13 cellular contexts compared by ENCODE assay signal in the genomic region with DNA sequence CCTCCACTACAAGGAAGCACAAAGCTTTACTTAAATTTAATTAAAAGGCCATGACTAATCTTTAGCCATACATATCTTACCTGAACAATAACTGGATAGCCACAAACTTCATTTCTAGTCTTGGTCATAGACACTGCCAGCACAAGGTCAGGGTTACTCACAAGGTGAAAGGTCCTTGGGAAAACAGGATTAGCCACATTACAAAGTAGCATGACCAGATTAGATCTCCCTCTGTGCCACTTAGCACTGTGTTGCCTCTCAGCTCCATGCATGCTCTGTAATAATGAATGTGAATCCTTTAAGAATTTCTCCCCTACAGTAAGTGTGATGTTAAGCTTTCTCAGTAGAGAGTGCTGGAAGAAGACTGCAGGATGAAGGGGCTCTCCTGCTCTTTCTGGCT.
DNase-seq lines count a peak whose midpoint lies in the region; ATAC-seq and TF ChIP-seq lines count a peak whose summit lies in the region.
"Had no signal": no experiment of that assay in that cellular context is flagged by ENCODE, and none has a peak within 500 bp of the region (broad histone marks: within the 10 kb centered on the region; RNA-seq: fewer than 3 reads in every experiment).

No MANE protein-coding gene starts in this region.

- H3K4me2 ChIP-seq in SK-N-SH, result no peak overlapping the region

- H3K36me3 ChIP-seq in SK-N-SH (replicated peaks in 1 of 2; ENCODE audit: control insufficient read depth in 1 of 2, insufficient read depth in 2 of 2, low read length in 1 of 2), result no peaks in the 10 kb centered on the region
- H3K36me3 ChIP-seq: BE2C, HAP-1 had no signal

- H3K27me3 Mint-ChIP-seq in natural killer cell treated with Interleukin-12 subunit alpha and Interleukin-12 subunit beta and Interleukin-15 and Interleukin-18, amount 100 ng/mL, for 72 hours, result peaks cover 0 to 10% of the 10 kb centered on the region in 2 donors
- H3K27me3 Mint-ChIP-seq: CD4-positive, alpha-beta memory T cell had no signal

- no peak overlapping the region for H3K27ac ChIP-seq in SK-N-SH (ENCODE audit: low read depth in 2 of 2, low read length in 1 of 2)
- H3K27ac ChIP-seq: C4-2B had no signal

- no peak overlapping the region for H3K27ac Mint-ChIP-seq in natural killer cell treated with Interleukin-12 subunit alpha and Interleukin-12 subunit beta and Interleukin-15 and Interleukin-18, amount 100 ng/mL, for 72 hours
- H3K27ac Mint-ChIP-seq: CD4-positive, alpha-beta memory T cell had no signal

- no peak overlapping the region for H3K4me3 ChIP-seq in SK-N-SH (ENCODE audit: low read depth in 2 of 2, low read length in 1 of 2)
- H3K4me3 ChIP-seq: HAP-1 had no signal

- no peak for TF ChIP-seq RAD21 in SK-N-SH (IDR thresholded peaks at IDR 0.05; ENCODE audit: low read length)

- no peak overlapping the region for H2AFZ ChIP-seq in SK-N-SH (ENCODE audit: low read depth)

- H3K9me2 ChIP-seq in SK-N-SH, result no peaks in the 10 kb centered on the region

- CTCF ChIA-PET in SK-N-SH (lab: Yijun Ruan, JAX), result interaction anchor here (1.0 to 1.5 kb wide), 4 partner anchors 9 to 564 kb away, joined by 3 to 5 read pairs (median 4); no protein-coding TSS in a partner anchor

- H3K4me1 Mint-ChIP-seq in natural killer cell treated with Interleukin-12 subunit alpha and Interleukin-12 subunit beta and Interleukin-15 and Interleukin-18, amount 100 ng/mL, for 72 hours (ENCODE audit: low read depth in 2 of 2), result no peaks in the 10 kb centered on the region
- H3K4me1 Mint-ChIP-seq: CD4-positive, alpha-beta memory T cell had no signal

- H4K20me1 ChIP-seq in SK-N-SH (ENCODE audit: insufficient read depth), result no peaks in the 10 kb centered on the region

- H3K9me3 ChIP-seq in SK-N-SH, result no peaks in the 10 kb centered on the region
- H3K9me3 ChIP-seq: BE2C, HAP-1 had no signal

- H3K9me3 Mint-ChIP-seq in natural killer cell treated with Interleukin-12 subunit alpha and Interleukin-12 subunit beta and Interleukin-15 and Interleukin-18, amount 100 ng/mL, for 72 hours, result no peaks in the 10 kb centered on the region

- H3K36me3 Mint-ChIP-seq in natural killer cell treated with Interleukin-12 subunit alpha and Interleukin-12 subunit beta and Interleukin-15 and Interleukin-18, amount 100 ng/mL, for 72 hours, result no peaks in the 10 kb centered on the region
- H3K36me3 Mint-ChIP-seq: CD4-positive, alpha-beta memory T cell had no signal

- no peaks in the 10 kb centered on the region for H3K79me2 ChIP-seq in SK-N-SH (ENCODE audit: insufficient read depth)

- no peak for TF ChIP-seq CTCF in SK-N-SH (IDR thresholded peaks at IDR 0.05)

- DNase-seq in SK-N-SH, result no peak
- peak; percentile 26 for DNase-seq in SK-N-DZ (ENCODE audit: low spot score)
- DNase-seq in islet precursor cell, result peak; percentile 70
- peak; percentile 24 for DNase-seq in renal cortical epithelial cell (ENCODE audit: low read depth)
- DNase-seq in amniotic stem cell (lab: John Stamatoyannopoulos, UW), result no peak
- no peak for DNase-seq in natural killer cell treated with Interleukin-12 subunit alpha and Interleukin-12 subunit beta and Interleukin-15 and Interleukin-18, amount 100 ng/mL, for 72 hours (ENCODE audit: low spot score)
- DNase-seq: BE2C; CD4-positive, alpha-beta memory T cell; DND-41; GDM1 had no signal

- peaks cover 0 to 2% of the 10 kb centered on the region in 2 experiments; a peak in 2 of 4 replicates for H3K4me1 ChIP-seq in SK-N-SH (ENCODE audit: control insufficient read depth in 1 of 2, insufficient read depth in 2 of 2, low read depth in 1 of 2, low read length in 1 of 2)
- H3K4me1 ChIP-seq: BE2C, HAP-1 had no signal

- no peak for ATAC-seq in SK-N-SH treated with all-trans-retinoic acid at 6 μM for 48 hours
- no peak for ATAC-seq in natural killer cell treated with Interleukin-12 subunit alpha and Interleukin-12 subunit beta and Interleukin-15 and Interleukin-18, amount 100 ng/mL, for 72 hours

- H3K9ac ChIP-seq in SK-N-SH, result no peak overlapping the region

- no peaks in the 10 kb centered on the region for H3K27me3 ChIP-seq in SK-N-SH (ENCODE audit: insufficient read depth)
- H3K27me3 ChIP-seq: BE2C had no signal

- no peaks in the 10 kb centered on the region for H3F3A ChIP-seq in SK-N-SH (replicated peaks; ENCODE audit: insufficient read depth)

- no peak overlapping the region for H3K4me3 Mint-ChIP-seq in natural killer cell treated with Interleukin-12 subunit alpha and Interleukin-12 subunit beta and Interleukin-15 and Interleukin-18, amount 100 ng/mL, for 72 hours
- H3K4me3 Mint-ChIP-seq: CD4-positive, alpha-beta memory T cell had no signal

- POLR2A ChIA-PET in SK-N-SH (lab: Yijun Ruan, JAX), result no interaction called here

- TF ChIP-seq EP300 in SK-N-SH (IDR thresholded peaks at IDR 0.05; ENCODE audit: borderline replicate concordance in 1 of 2, low read depth in 1 of 2, low read length in 1 of 2), result no peak

TF ChIP-seq in SK-N-SH treated with all-trans-retinoic acid at 6 μM for 48 hours, 23 proteins besides CTCF, POLR2A, EP300 and RAD21:
- peak; percentile 7; the same call in 1 of the 2 replicates for TF ChIP-seq ISL1 (CRISPR knock-in tag; IDR thresholded peaks at IDR 0.05)
- TF ChIP-seq TOX (CRISPR knock-in tag; IDR thresholded peaks at IDR 0.05; ENCODE audit: borderline replicate concordance), result no peak

TF ChIP-seq in SK-N-SH, 30 proteins besides CTCF, POLR2A, EP300 and RAD21:
- TF ChIP-seq, protein P1, sequence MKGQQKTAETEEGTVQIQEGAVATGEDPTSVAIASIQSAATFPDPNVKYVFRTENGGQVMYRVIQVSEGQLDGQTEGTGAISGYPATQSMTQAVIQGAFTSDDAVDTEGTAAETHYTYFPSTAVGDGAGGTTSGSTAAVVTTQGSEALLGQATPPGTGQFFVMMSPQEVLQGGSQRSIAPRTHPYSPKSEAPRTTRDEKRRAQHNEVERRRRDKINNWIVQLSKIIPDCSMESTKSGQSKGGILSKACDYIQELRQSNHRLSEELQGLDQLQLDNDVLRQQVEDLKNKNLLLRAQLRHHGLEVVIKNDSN (IDR thresholded peaks at IDR 0.05; ENCODE audit: borderline replicate concordance, low read depth), result no peak
- TF ChIP-seq, protein P2, sequence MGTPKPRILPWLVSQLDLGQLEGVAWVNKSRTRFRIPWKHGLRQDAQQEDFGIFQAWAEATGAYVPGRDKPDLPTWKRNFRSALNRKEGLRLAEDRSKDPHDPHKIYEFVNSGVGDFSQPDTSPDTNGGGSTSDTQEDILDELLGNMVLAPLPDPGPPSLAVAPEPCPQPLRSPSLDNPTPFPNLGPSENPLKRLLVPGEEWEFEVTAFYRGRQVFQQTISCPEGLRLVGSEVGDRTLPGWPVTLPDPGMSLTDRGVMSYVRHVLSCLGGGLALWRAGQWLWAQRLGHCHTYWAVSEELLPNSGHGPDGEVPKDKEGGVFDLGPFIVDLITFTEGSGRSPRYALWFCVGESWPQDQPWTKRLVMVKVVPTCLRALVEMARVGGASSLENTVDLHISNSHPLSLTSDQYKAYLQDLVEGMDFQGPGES (IDR thresholded peaks at IDR 0.05; ENCODE audit: low read depth, low read length), result no peak
- no peak for TF ChIP-seq GATA2 (CRISPR knock-in tag; IDR thresholded peaks at IDR 0.05)
- no peak for TF ChIP-seq POLR2AphosphoS5 (IDR thresholded peaks at IDR 0.05; ENCODE audit: low read depth, low read length)
- TF ChIP-seq, protein P3, sequence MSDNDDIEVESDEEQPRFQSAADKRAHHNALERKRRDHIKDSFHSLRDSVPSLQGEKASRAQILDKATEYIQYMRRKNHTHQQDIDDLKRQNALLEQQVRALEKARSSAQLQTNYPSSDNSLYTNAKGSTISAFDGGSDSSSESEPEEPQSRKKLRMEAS (IDR thresholded peaks at IDR 0.05; ENCODE audit: low read depth), result no peak

Comparison
In these comparisons a context has a peak if more than half of its experiments do, and no peak if none do; other contexts are left out.
1. DNase-seq: peak in SK-N-DZ (single experiment), islet precursor cell (single experiment) and renal cortical epithelial cell (single experiment); none in SK-N-SH (single experiment), amniotic stem cell (single experiment) and natural killer cell treated with Interleukin-12 subunit alpha and Interleukin-12 subunit beta and Interleukin-15 and Interleukin-18, amount 100 ng/mL, for 72 hours (single experiment).